ENCODE assay signal across 8 cellular contexts in genomic region chr14:59189281-59189821, GRCh38. TPM values are rescaled to one million over a fixed set of nuclear protein-coding genes. Genes with fewer than 3 reads are reported as not detected.
DNase-seq lines count a peak whose midpoint lies in the region; ATAC-seq and TF ChIP-seq lines count a peak whose summit lies in the region.

No MANE protein-coding gene starts in this region.

- H3K4me3 ChIP-seq in AG09309 (ENCODE audit: control insufficient read depth, low read depth, low read length): peak overlapping the region; percentile 96
- peak overlapping the region; percentile 83 to 92 for H3K4me3 ChIP-seq in vagina

- H3K9me3 ChIP-seq in vagina: no peaks in the 10 kb centered on the region

- peaks cover 9% of the 10 kb centered on the region for H3K27me3 Mint-ChIP-seq in progenitor cell of endocrine pancreas

- ATAC-seq in GM19438 (IDR thresholded peaks at IDR 0.05; ENCODE audit: low read depth, unreplicated experiment): peak; percentile 8
- ATAC-seq in Right ventricle myocardium superior (ENCODE audit: poor library complexity): peak; percentile 34
- ATAC-seq in GM21717 (IDR thresholded peaks at IDR 0.05; ENCODE audit: unreplicated experiment): no peak

- peak overlapping the region; percentile 95 for H3K27ac Mint-ChIP-seq in progenitor cell of endocrine pancreas

- peaks cover 17% of the 10 kb centered on the region for H3K4me1 Mint-ChIP-seq in progenitor cell of endocrine pancreas (ENCODE audit: low read depth)

- H3K9me3 Mint-ChIP-seq in progenitor cell of endocrine pancreas (ENCODE audit: low read depth): no peaks in the 10 kb centered on the region

- H3K36me3 Mint-ChIP-seq in progenitor cell of endocrine pancreas (ENCODE audit: insufficient read depth): no peaks in the 10 kb centered on the region

- no peak for TF ChIP-seq POLR2A in vagina (IDR thresholded peaks at IDR 0.05)

- no peaks in the 10 kb centered on the region for H3K36me3 ChIP-seq in vagina

- H3K4me1 ChIP-seq in vagina: peaks cover 56% of the 10 kb centered on the region

- no peaks in the 10 kb centered on the region for H3K27me3 ChIP-seq in vagina

- TF ChIP-seq CTCF in AG09309 (IDR thresholded peaks at IDR 0.05; ENCODE audit: control insufficient read depth, insufficient read depth, low read depth, low read length, missing control alignments) (no peak), progenitor cell of endocrine pancreas (IDR thresholded peaks at IDR 0.05; ENCODE audit: unreplicated experiment) (no peak), vagina (IDR thresholded peaks at IDR 0.05) (no peak)

- DNase-seq in AG09309 (ENCODE audit: low read depth): no peak
- peak; percentile 40 for DNase-seq in NCI-H82 treated with DMSO at 0.1 percent for 48 hours (lab: John Stamatoyannopoulos, UW; ENCODE audit: unreplicated experiment)
- DNase-seq in activated naive CD4-positive, alpha-beta T cell treated with Interleukin-2 at 50 U/mL for 16 hours: peak; percentile 38
- DNase-seq in Right ventricle myocardium superior: peak; percentile 47
- peak; percentile 12 for DNase-seq in progenitor cell of endocrine pancreas (ENCODE audit: low spot score, unreplicated experiment)
- DNase-seq in vagina (ENCODE audit: extremely low spot score in 2 of 2): no peak

- H3K4me3 Mint-ChIP-seq in progenitor cell of endocrine pancreas (ENCODE audit: low read depth): peak overlapping the region; percentile 86

- intact Hi-C loops in Right ventricle myocardium superior (cut with DNase I): no loop called here
- intact Hi-C loops in vagina (cut with DNase I): loop anchor here (10.0 kb wide), 1 partner anchor 235 kb away; no protein-coding TSS in a partner anchor

- peak overlapping the region; percentile 90 for H3K27ac ChIP-seq in vagina

RNA-seq across cellular contexts. Expression of gene DAAM1, which starts 0.9 kb away (rescaled TPM):
- total RNA-seq in Right ventricle myocardium superior: 104 TPM
- total RNA-seq in progenitor cell of endocrine pancreas: 62.5 and 69.9 TPM in 2 replicates
- 42.0 TPM for total RNA-seq in vagina

Comparison
In these comparisons a context has a peak if more than half of its experiments do, and no peak if none do; other contexts are left out.
1. DNase-seq: peak in NCI-H82 treated with DMSO at 0.1 percent for 48 hours (single experiment), activated naive CD4-positive, alpha-beta T cell treated with Interleukin-2 at 50 U/mL for 16 hours (single experiment), Right ventricle myocardium superior (single experiment) and progenitor cell of endocrine pancreas (single experiment); none in AG09309 (single experiment) and vagina (0 of 2).